ENCODE assay signal across 12 cellular contexts in genomic region chr4:3371038-3371437, GRCh38.
DNase-seq lines count a peak whose midpoint lies in the region; TF ChIP-seq lines count a peak whose summit lies in the region.
"Had no signal": no experiment of that assay in that cellular context is flagged by ENCODE, and none has a peak within 500 bp of the region (broad histone marks: within the 10 kb centered on the region; RNA-seq: fewer than 3 reads in every experiment).

No MANE protein-coding gene starts in this region.

- H3K4me3 ChIP-seq in MG63 (peak overlapping the region; percentile 50), esophagus muscularis mucosa (no peak overlapping the region), colonic mucosa (no peak overlapping the region)
- H3K4me3 ChIP-seq: HAP-1 had no signal

- H3K27me3 ChIP-seq in MG63 = no peaks in the 10 kb centered on the region
- no peaks in the 10 kb centered on the region for H3K27me3 ChIP-seq in esophagus muscularis mucosa
- no peaks in the 10 kb centered on the region for H3K27me3 ChIP-seq in colonic mucosa

- no peak overlapping the region for H3K27ac ChIP-seq in esophagus muscularis mucosa (replicated peaks in 1 of 4)
- H3K27ac ChIP-seq in colonic mucosa = no peak overlapping the region

- DNase-seq in Ammon's horn (ENCODE audit: low spot score) = peak; percentile 61
- peak; percentile 32 for DNase-seq in MG63
- peak; percentile 79 for DNase-seq in esophagus muscularis mucosa (ENCODE audit: extremely low spot score)
- DNase-seq in nephron progenitor cell = no peak
- no peak for DNase-seq in NCI-H2196 treated with DMSO at 0.1 percent for 48 hours (lab: John Stamatoyannopoulos, UW; ENCODE audit: unreplicated experiment)
- DNase-seq in colonic mucosa = no peak
- DNase-seq in stimulated activated CD4-positive, alpha-beta T cell treated with anti-CD3 and anti-CD28 coated beads, Interleukin-15, amount 100 ng/mL, for 24 hours = no peak
- no peak for DNase-seq in activated CD4-positive, CD25-positive, alpha-beta regulatory T cell treated with anti-CD3 and anti-CD28 coated beads, Interleukin-2, amount 50 U/mL, for 72 hours
- DNase-seq: activated naive CD4-positive, alpha-beta T cell treated with anti-CD3 and anti-CD28 coated beads, Interleukin-2, amount 50 U/mL, for 16 hours; left cardiac atrium; NCI-H510A had no signal

- 60% methylated on average over 14 of the region's 14 CpGs for WGBS in esophagus muscularis mucosa

- H3K9me3 ChIP-seq in MG63 (no peaks in the 10 kb centered on the region), esophagus muscularis mucosa (no peaks in the 10 kb centered on the region), colonic mucosa (no peaks in the 10 kb centered on the region)
- H3K9me3 ChIP-seq: HAP-1 had no signal

- intact Hi-C loops in esophagus muscularis mucosa (cut with DNase I) (no loop called here), colonic mucosa (cut with DNase I) (no loop called here)

- H3K36me3 ChIP-seq in MG63 (0 out of 2 replicates have a peak, but pooled peaks cover 2% of the 10 kb centered on the region), esophagus muscularis mucosa (peaks cover 0 to 5% (median 0%) of the 10 kb centered on the region in 4 donors), colonic mucosa (no peaks in the 10 kb centered on the region)
- H3K36me3 ChIP-seq: HAP-1 had no signal

- no peak for TF ChIP-seq EP300 in esophagus muscularis mucosa (IDR thresholded peaks at IDR 0.05)

- peak overlapping the region; percentile 69 for H3K4me3 Mint-ChIP-seq in nephron progenitor cell

- H3K36me3 Mint-ChIP-seq in nephron progenitor cell (ENCODE audit: low read depth) = peaks cover 16% of the 10 kb centered on the region

- H3K9ac ChIP-seq in colonic mucosa (ENCODE audit: low read depth in 2 of 2, low read length in 2 of 2) = no peak overlapping the region

- H3K4me1 ChIP-seq in esophagus muscularis mucosa = peaks cover 31 to 45% (median 38%) of the 10 kb centered on the region in 4 donors
- no peaks in the 10 kb centered on the region for H3K4me1 ChIP-seq in colonic mucosa

- TF ChIP-seq POLR2A in esophagus muscularis mucosa (IDR thresholded peaks at IDR 0.05; ENCODE audit: low read depth) = no peak

- H3K27me3 Mint-ChIP-seq in nephron progenitor cell (ENCODE audit: low read depth, poor library complexity) = peaks cover 32% of the 10 kb centered on the region

- H3K4me1 Mint-ChIP-seq in nephron progenitor cell = peaks cover 85% of the 10 kb centered on the region

- H3K27ac Mint-ChIP-seq in nephron progenitor cell = peak overlapping the region; percentile 44

- no peaks in the 10 kb centered on the region for H3K9me3 Mint-ChIP-seq in nephron progenitor cell

- TF ChIP-seq CTCF in esophagus muscularis mucosa (IDR thresholded peaks at IDR 0.05) = no peak
- no peak for TF ChIP-seq CTCF in nephron progenitor cell (IDR thresholded peaks at IDR 0.05)
- no peak for TF ChIP-seq CTCF in colonic mucosa (IDR thresholded peaks at IDR 0.05)

Comparison
In these comparisons a context has a peak if more than half of its experiments do, and no peak if none do; other contexts are left out.
1. DNase-seq: peak in Ammon's horn (single experiment), MG63 (single experiment) and esophagus muscularis mucosa (single experiment); none in nephron progenitor cell (single experiment), NCI-H2196 treated with DMSO at 0.1 percent for 48 hours (single experiment), colonic mucosa (single experiment), stimulated activated CD4-positive, alpha-beta T cell treated with anti-CD3 and anti-CD28 coated beads, Interleukin-15, amount 100 ng/mL, for 24 hours (single experiment) and activated CD4-positive, CD25-positive, alpha-beta regulatory T cell treated with anti-CD3 and anti-CD28 coated beads, Interleukin-2, amount 50 U/mL, for 72 hours (single experiment).